8 cellular contexts compared by ENCODE assay signal in the genomic region with DNA sequence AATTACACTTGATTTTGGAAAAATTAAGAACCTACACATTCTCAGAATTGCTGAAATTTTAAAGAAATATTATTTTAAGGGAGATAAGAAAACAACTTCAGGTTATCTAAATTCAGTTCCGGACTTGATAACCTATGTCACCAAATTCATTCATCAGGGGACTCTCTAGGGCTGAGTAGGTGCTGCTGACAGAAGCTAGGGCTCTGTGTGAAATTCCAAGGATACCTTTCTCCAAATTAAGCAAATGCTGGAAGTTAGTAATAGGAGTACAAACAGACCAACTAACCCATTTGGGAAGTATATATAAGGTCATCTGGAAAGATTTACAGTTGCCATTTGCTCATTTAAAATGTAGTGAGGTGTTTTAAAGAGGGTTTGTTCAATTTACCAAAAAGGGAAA.
"Had no signal": no experiment of that assay in that cellular context is flagged by ENCODE, and none has a peak within 500 bp of the region (broad histone marks: within the 10 kb centered on the region; RNA-seq: fewer than 3 reads in every experiment).

No MANE protein-coding gene starts in this region.

- H3K4me1 Mint-ChIP-seq: GM23338, H9 had no signal

- H3K4me3 Mint-ChIP-seq: GM23338, H9 had no signal

- DNase-seq: H9, HCEC 1CT, IMR-90 had no signal

- FAIRE-seq: H1, H54, HTR-8/SVneo, K562 had no signal

- H3K9me3 Mint-ChIP-seq: GM23338, H9 had no signal

- ATAC-seq: GM23338, K562 had no signal

- H3K4me3 ChIP-seq: GM23338, K562 had no signal

- H2AFZ ChIP-seq: GM23338 had no signal

- H3K4me2 ChIP-seq: GM23338 had no signal

- H3K27ac Mint-ChIP-seq: GM23338, H9 had no signal
